ENCODE assay signal across 25 cellular contexts in genomic region chr2:183186766-183187165, GRCh38.
"Had no signal": no experiment of that assay in that cellular context is flagged by ENCODE, and none has a peak within 500 bp of the region (broad histone marks: within the 10 kb centered on the region; RNA-seq: fewer than 3 reads in every experiment).

No MANE protein-coding gene starts in this region.

- H3K27ac Mint-ChIP-seq: endodermal cell; naive thymus-derived CD8-positive, alpha-beta T cell; nephron progenitor cell had no signal

- H3K4me3 ChIP-seq: gastrocnemius medialis, lower lobe of right lung, prostate gland, right atrium auricular region, smooth muscle cell, suprapubic skin, transverse colon, upper lobe of right lung, uterus had no signal

- H3K27me3 ChIP-seq: gastrocnemius medialis, right atrium auricular region, suprapubic skin, transverse colon, upper lobe of right lung, uterus had no signal

- ATAC-seq: esophagus mucosa; gastrocnemius medialis; left ventricle myocardium superior; lower lobe of right lung; naive thymus-derived CD8-positive, alpha-beta T cell; sciatic nerve; upper lobe of right lung had no signal

- FAIRE-seq: keratinocyte had no signal

- H3K4me3 Mint-ChIP-seq: endodermal cell; naive thymus-derived CD8-positive, alpha-beta T cell; nephron progenitor cell had no signal

- DNase-seq: effector CD8-positive, alpha-beta T cell; endodermal cell; foreskin fibroblast; gastrocnemius medialis; head of caudate nucleus; left ventricle myocardium superior; lower lobe of right lung; naive thymus-derived CD8-positive, alpha-beta T cell; nephron progenitor cell; nucleus accumbens; stimulated activated CD4-positive, alpha-beta T cell treated with anti-CD3 and anti-CD28 coated beads, Interleukin-12 subunit alpha, Interleukin-12 subunit beta, amount 100 ng/mL, for 4 hours; stimulated activated CD4-positive, alpha-beta T cell treated with anti-CD3 and anti-CD28 coated beads, Interleukin-1b, Interleukin-23, amount 100 ng/mL, for 48 hours; stimulated activated CD4-positive, alpha-beta T cell treated with anti-CD3 and anti-CD28 coated beads, Interleukin-4, amount 100 ng/mL, for 1 hour; stimulated activated CD8-positive, alpha-beta memory T cell treated with anti-CD3 and anti-CD28 coated beads, Interleukin-4, amount 100 ng/mL, for 48 hours; stimulated activated naive CD4-positive, alpha-beta T cell treated with Interleukin-2 at 50 U/mL for 16 hours; transverse colon; upper lobe of right lung; uterus had no signal

- H3K27me3 Mint-ChIP-seq: naive thymus-derived CD8-positive, alpha-beta T cell had no signal

- H3K4me1 Mint-ChIP-seq: nephron progenitor cell had no signal

- H3K36me3 ChIP-seq: uterus had no signal
